21 cellular contexts compared by ENCODE assay signal in the genomic region with DNA sequence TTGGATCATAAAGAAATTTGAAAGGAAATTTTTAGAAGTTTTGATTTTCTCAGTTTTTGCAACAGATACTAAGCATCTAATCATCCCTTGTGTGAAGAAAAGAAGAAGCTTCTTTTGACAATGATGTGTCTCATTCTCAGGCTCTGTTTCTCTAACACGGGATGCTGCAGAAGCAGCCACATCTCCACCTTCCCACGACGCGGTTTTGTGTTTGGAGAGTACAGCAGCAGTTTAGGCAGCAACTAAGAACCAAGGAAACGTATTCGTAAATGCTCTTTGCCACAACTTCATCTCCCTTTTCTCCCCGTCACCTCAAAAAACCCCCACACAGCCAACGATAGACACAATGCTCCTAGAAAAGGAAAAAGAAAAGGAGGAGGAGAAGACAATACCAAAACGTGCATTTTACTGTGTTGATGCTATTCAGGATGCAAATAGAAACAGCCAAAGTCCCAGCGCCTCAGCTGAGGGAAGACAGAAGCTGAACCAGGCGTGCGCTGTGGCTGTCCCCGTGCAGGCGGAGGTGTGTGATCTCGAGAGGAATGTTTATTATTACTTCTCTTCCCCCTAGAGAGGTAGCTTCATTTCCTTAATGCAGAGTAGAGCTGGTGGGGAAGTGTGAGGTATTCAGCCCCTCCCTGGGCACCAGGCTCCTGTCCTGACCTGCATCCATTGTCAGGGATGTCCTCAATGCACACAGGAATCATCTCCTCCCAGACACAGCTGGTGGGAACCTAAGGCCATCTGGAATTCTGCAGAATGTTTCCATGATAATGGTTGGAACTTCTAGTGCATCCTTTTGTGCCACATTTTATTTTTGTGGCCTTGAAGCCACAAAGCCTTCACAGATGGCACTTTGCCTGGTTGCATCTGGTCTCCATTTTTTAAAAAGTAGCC.
DNase-seq lines count a peak whose midpoint lies in the region; ATAC-seq and TF ChIP-seq lines count a peak whose summit lies in the region.
"Had no signal": no experiment of that assay in that cellular context is flagged by ENCODE, and none has a peak within 500 bp of the region (broad histone marks: within the 10 kb centered on the region; RNA-seq: fewer than 3 reads in every experiment).

No MANE protein-coding gene starts in this region.

- no peak overlapping the region for H3K9ac ChIP-seq in BLaER1

- H3K36me3 ChIP-seq in BLaER1 (no peaks in the 10 kb centered on the region), GM23338 (ENCODE audit: insufficient read depth) (no peaks in the 10 kb centered on the region), H7 (replicated peaks; ENCODE audit: control insufficient read depth, insufficient read depth, low read length) (no peaks in the 10 kb centered on the region)
- H3K36me3 ChIP-seq: breast epithelium had no signal

- POLR2A ChIA-PET in activated CD8-positive, alpha-beta T cell treated with anti-CD3 and anti-CD28 coated beads for 36 hours (lab: Charles Lee), result interaction anchor here (0.9 to 2.7 kb wide), 6 partner anchors 10 to 175 kb away, joined by 4 to 16 read pairs (median 6); a partner anchor contains a TSS

- TF ChIP-seq CTCF in GM23338 (conservative IDR thresholded peaks at IDR 0.05; ENCODE audit: low read depth in 2 of 2), result no peak
- no peak for TF ChIP-seq CTCF in activated CD8-positive, alpha-beta T cell treated with anti-CD3 and anti-CD28 coated beads for 36 hours (IDR thresholded peaks at IDR 0.05)

- H3K27me3 ChIP-seq in BLaER1 (no peaks in the 10 kb centered on the region), GM23338 (ENCODE audit: insufficient read depth) (no peaks in the 10 kb centered on the region), H7 (ENCODE audit: control insufficient read depth, insufficient read depth, low read length) (no peaks in the 10 kb centered on the region)
- H3K27me3 ChIP-seq: breast epithelium had no signal

- H3K4me1 Mint-ChIP-seq in GM23338 (peaks cover 40% of the 10 kb centered on the region), immature natural killer cell (peaks cover 44 to 49% of the 10 kb centered on the region in 2 donors)
- peaks cover 32% of the 10 kb centered on the region for H3K4me1 Mint-ChIP-seq in activated CD8-positive, alpha-beta T cell treated with anti-CD3 and anti-CD28 coated beads for 36 hours (ENCODE audit: low read depth)

- H3K27ac ChIP-seq in BLaER1 (no peak overlapping the region), GM23338 (ENCODE audit: low read depth) (no peak overlapping the region)
- H3K27ac ChIP-seq: breast epithelium, epithelial cell of prostate had no signal

- H4K20me1 ChIP-seq in BLaER1 (no peaks in the 10 kb centered on the region), GM23338 (replicated peaks; ENCODE audit: insufficient read depth) (no peaks in the 10 kb centered on the region)

- peak; percentile 24 for ATAC-seq in GM23338
- no peak for ATAC-seq in activated CD8-positive, alpha-beta T cell treated with anti-CD3 and anti-CD28 coated beads for 36 hours
- ATAC-seq in HG02588 (IDR thresholded peaks at IDR 0.05; ENCODE audit: unreplicated experiment), result no peak
- ATAC-seq: activated T-cell treated with anti-CD3 and anti-CD28 coated beads, Interleukin-2, amount 50 U/mL, for 72 hours; naive thymus-derived CD8-positive, alpha-beta T cell had no signal

- CTCF ChIA-PET in activated CD8-positive, alpha-beta T cell treated with anti-CD3 and anti-CD28 coated beads for 36 hours (lab: Charles Lee), result interaction anchor here (0.6 to 2.3 kb wide), 7 partner anchors 9 to 878 kb away, joined by 3 to 10 read pairs (median 5); no protein-coding TSS in a partner anchor

- H3K9me2 ChIP-seq in GM23338 (ENCODE audit: insufficient read depth), result no peaks in the 10 kb centered on the region

- intact Hi-C loops in activated CD8-positive, alpha-beta T cell treated with anti-CD3 and anti-CD28 coated beads for 36 hours (cut with micrococcal nuclease), result no loop called here

- H3K27me3 Mint-ChIP-seq in GM23338 (ENCODE audit: insufficient read depth, low read depth, poor library complexity), result peaks cover 17% of the 10 kb centered on the region
- H3K27me3 Mint-ChIP-seq in activated CD8-positive, alpha-beta T cell treated with anti-CD3 and anti-CD28 coated beads for 36 hours, result no peaks in the 10 kb centered on the region
- peaks cover 0 to 4% (median 0%) of the 10 kb centered on the region in 3 donors for H3K27me3 Mint-ChIP-seq in immature natural killer cell (ENCODE audit: low read depth in 3 of 3)
- H3K27me3 Mint-ChIP-seq: CD4-positive, alpha-beta T cell; naive thymus-derived CD8-positive, alpha-beta T cell had no signal

- H3K9me3 ChIP-seq in BLaER1, result no peaks in the 10 kb centered on the region
- H3K9me3 ChIP-seq: breast epithelium had no signal

- H3K27ac Mint-ChIP-seq in GM23338 (no peak overlapping the region), immature natural killer cell (peak overlapping the region; percentile 14 to 61 (median 48))
- peak overlapping the region; percentile 43 for H3K27ac Mint-ChIP-seq in activated CD8-positive, alpha-beta T cell treated with anti-CD3 and anti-CD28 coated beads for 36 hours
- H3K27ac Mint-ChIP-seq: activated T-cell treated with anti-CD3 and anti-CD28 coated beads, Interleukin-2, amount 50 U/mL, for 72 hours; CD4-positive, alpha-beta T cell had no signal

- peak overlapping the region; percentile 83 for H2AFZ ChIP-seq in GM23338

- H3K36me3 Mint-ChIP-seq in GM23338 (ENCODE audit: low read depth) (no peaks in the 10 kb centered on the region), immature natural killer cell (no peaks in the 10 kb centered on the region)
- H3K36me3 Mint-ChIP-seq in activated CD8-positive, alpha-beta T cell treated with anti-CD3 and anti-CD28 coated beads for 36 hours (ENCODE audit: low read depth), result no peaks in the 10 kb centered on the region
- H3K36me3 Mint-ChIP-seq: naive thymus-derived CD8-positive, alpha-beta T cell had no signal

- H3K4me3 ChIP-seq in BLaER1 (no peak overlapping the region), GM23338 (no peak overlapping the region), H7 (ENCODE audit: insufficient read depth, low read depth, low read length) (no peak overlapping the region)
- H3K4me3 ChIP-seq: breast epithelium, skin epidermis had no signal

- H3K4me2 ChIP-seq in BLaER1 (peak overlapping the region; percentile 8; the same call in 1 of the 2 replicates), GM23338 (0 out of 2 replicates have a peak overlapping the region, but pooled peaks have one; percentile 34)

- peak; percentile 8 for DNase-seq in GM23338 (ENCODE audit: low spot score)
- DNase-seq in activated CD8-positive, alpha-beta T cell treated with anti-CD3 and anti-CD28 coated beads for 36 hours, result no peak
- DNase-seq in immature natural killer cell, result no peak
- no peak for DNase-seq in GF-D8 (lab: John Stamatoyannopoulos, UW)
- no peak for DNase-seq in H7
- DNase-seq in NCI-H82 treated with DMSO at 0.1 percent for 48 hours (lab: John Stamatoyannopoulos, UW; ENCODE audit: unreplicated experiment), result no peak
- DNase-seq: activated CD4-positive, alpha-beta T cell treated with anti-CD3 and anti-CD28 coated beads, Interleukin-2, amount 50 U/mL, for 4 hours; activated T-cell treated with anti-CD3 and anti-CD28 coated beads, Interleukin-2, amount 50 U/mL, for 72 hours; CD4-positive, alpha-beta T cell; DMS79; mesenchymal stem cell; naive thymus-derived CD8-positive, alpha-beta T cell; NCI-H524; posterior cingulate gyrus; stimulated activated CD4-positive, alpha-beta T cell treated with anti-CD3 and anti-CD28 coated beads, Interleukin-4, amount 100 ng/mL, for 24 hours; SW 1271 had no signal

- H3K4me3 Mint-ChIP-seq in GM23338 (no peak overlapping the region), immature natural killer cell (peak overlapping the region; percentile 7 to 64 (median 60))
- H3K4me3 Mint-ChIP-seq in activated CD8-positive, alpha-beta T cell treated with anti-CD3 and anti-CD28 coated beads for 36 hours, result peak overlapping the region; percentile 19
- H3K4me3 Mint-ChIP-seq: CD4-positive, alpha-beta T cell had no signal

- H3K9me3 Mint-ChIP-seq in GM23338 (no peaks in the 10 kb centered on the region), immature natural killer cell (no peaks in the 10 kb centered on the region)
- no peaks in the 10 kb centered on the region for H3K9me3 Mint-ChIP-seq in activated CD8-positive, alpha-beta T cell treated with anti-CD3 and anti-CD28 coated beads for 36 hours
- H3K9me3 Mint-ChIP-seq: activated T-cell treated with anti-CD3 and anti-CD28 coated beads, Interleukin-2, amount 50 U/mL, for 72 hours; CD4-positive, alpha-beta T cell; naive thymus-derived CD8-positive, alpha-beta T cell had no signal

- H3K4me1 ChIP-seq in BLaER1 (peaks cover 11% of the 10 kb centered on the region), GM23338 (ENCODE audit: insufficient read depth) (peaks cover 10% of the 10 kb centered on the region; the same call in 1 of the 2 replicates)
- H3K4me1 ChIP-seq: breast epithelium had no signal

- no peaks in the 10 kb centered on the region for H3K79me2 ChIP-seq in GM23338 (replicated peaks; ENCODE audit: insufficient read depth)

- H3F3A ChIP-seq in GM23338 (replicated peaks; ENCODE audit: low read depth), result no peaks in the 10 kb centered on the region
